Comparison of ENCODE assay signal across 13 cellular contexts in the genomic region with DNA sequence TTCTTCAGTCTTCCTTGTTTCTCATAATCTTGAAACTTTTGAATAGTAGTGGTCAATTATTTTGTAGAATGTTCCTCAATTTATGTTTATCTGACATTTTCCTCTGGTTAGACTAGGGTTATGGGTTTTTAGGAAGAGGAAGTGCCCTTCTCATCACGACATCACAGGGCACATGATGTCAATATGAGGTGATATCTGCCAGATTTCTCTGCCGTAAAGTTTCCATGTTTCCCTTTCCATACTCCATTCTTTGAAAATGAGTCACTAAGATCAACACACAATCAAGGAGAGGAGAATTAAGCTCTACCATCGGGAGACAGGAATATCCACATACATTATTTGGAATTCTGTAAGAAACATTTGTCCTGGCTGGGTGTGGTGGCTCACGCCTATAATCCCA. TPM values are rescaled to one million over a fixed set of nuclear protein-coding genes. Genes with fewer than 3 reads are reported as not detected.
DNase-seq lines count a peak whose midpoint lies in the region; ATAC-seq and TF ChIP-seq lines count a peak whose summit lies in the region.
"Had no signal": no experiment of that assay in that cellular context is flagged by ENCODE, and none has a peak within 500 bp of the region (broad histone marks: within the 10 kb centered on the region; RNA-seq: fewer than 3 reads in every experiment).

No MANE protein-coding gene starts in this region.

- no peak overlapping the region for H3K4me2 ChIP-seq in osteoblast (ENCODE audit: insufficient read depth, low read length)

- H2AFZ ChIP-seq in osteoblast (ENCODE audit: low read length) = no peak overlapping the region

- POLR2A ChIA-PET in A673 (lab: Charles Lee; ENCODE audit: low non-redundant PET) = no interaction called here

- H3K79me2 ChIP-seq in osteoblast (ENCODE audit: insufficient read depth, low read length) = peaks cover 7% of the 10 kb centered on the region

- peak overlapping the region; percentile 59 for H3K27ac ChIP-seq in osteoblast (ENCODE audit: low read depth, low read length)
- H3K27ac ChIP-seq in A673 (ENCODE audit: low read depth, low read length, poor library complexity, severe bottlenecking) = no peak overlapping the region

- no peaks in the 10 kb centered on the region for H3K36me3 ChIP-seq in osteoblast (ENCODE audit: insufficient read depth, low read length)
- peaks cover 4% of the 10 kb centered on the region for H3K36me3 ChIP-seq in A673 (ENCODE audit: insufficient read depth, low read length, poor library complexity, severe bottlenecking)

- no peak for ATAC-seq in GM21447 (IDR thresholded peaks at IDR 0.05; ENCODE audit: unreplicated experiment)
- ATAC-seq: T-helper 17 cell had no signal

- no peaks in the 10 kb centered on the region for H4K20me1 ChIP-seq in osteoblast (ENCODE audit: insufficient read depth, low read length)

- H3K4me1 ChIP-seq in osteoblast (ENCODE audit: insufficient read depth, low read length) (no peaks in the 10 kb centered on the region), A673 (ENCODE audit: insufficient read depth, low read length, poor library complexity, severe bottlenecking) (no peaks in the 10 kb centered on the region)
- H3K4me1 ChIP-seq: esophagus squamous epithelium had no signal

- no TSS peak for BruUV-seq in A673 (replicated peaks; lab: Mats Ljungman, UMichigan)

- intact Hi-C loops in A673 (cut with micrococcal nuclease; ENCODE audit: unreplicated experiment) = no loop called here

- H3K4me3 ChIP-seq in osteoblast (ENCODE audit: insufficient read depth, low read length) = no peak overlapping the region
- no peak overlapping the region for H3K4me3 ChIP-seq in A673 (ENCODE audit: low read depth, low read length, poor library complexity, severe bottlenecking)
- H3K4me3 ChIP-seq: esophagus squamous epithelium had no signal

- DNase-seq in ELR (ENCODE audit: low read depth) (peak; percentile 70), NCI-H226 (peak; percentile 55), dermis blood vessel endothelial cell (peak; percentile 70), osteoblast (ENCODE audit: insufficient read length, low spot score, missing footprints) (no peak), A673 (ENCODE audit: low spot score) (no peak), nucleus accumbens (lab: John Stamatoyannopoulos, UW) (no peak)
- DNase-seq in activated effector memory CD4-positive, alpha-beta T cell treated with Interleukin-2 at 50 U/mL for 16 hours = no peak
- DNase-seq: aorta, DMS153, esophagus squamous epithelium, NCI-H1048, T-helper 17 cell had no signal

- TF ChIP-seq CTCF in osteoblast (IDR thresholded peaks at IDR 0.05; ENCODE audit: extremely low read depth, low read depth, low read length) = no peak
- TF ChIP-seq CTCF in A673 (conservative IDR thresholded peaks at IDR 0.05; ENCODE audit: low read depth, low read length) = no peak

- CTCF ChIA-PET in A673 (lab: Charles Lee) = no interaction called here

- no peaks in the 10 kb centered on the region for H3K9me3 ChIP-seq in osteoblast (ENCODE audit: low read depth, low read length)
- no peaks in the 10 kb centered on the region for H3K9me3 ChIP-seq in A673 (ENCODE audit: low read depth, low read length, poor library complexity, severe bottlenecking)
- H3K9me3 ChIP-seq: esophagus squamous epithelium had no signal

- H3K27me3 ChIP-seq in osteoblast (ENCODE audit: insufficient read depth, low read length) (no peaks in the 10 kb centered on the region), A673 (replicated peaks; ENCODE audit: insufficient read depth, low read depth, low read length, poor library complexity) (no peaks in the 10 kb centered on the region)
- H3K27me3 ChIP-seq: esophagus squamous epithelium had no signal

RNA-seq across cellular contexts. Expression of gene RP2, which starts 28.4 kb away (rescaled TPM):
- total RNA-seq in dermis blood vessel endothelial cell = 33.4 and 34.2 TPM in 2 replicates
- 18.6 and 19.5 TPM in 2 replicates for total RNA-seq in osteoblast
- 21.5 and 24.7 TPM in 2 replicates for total RNA-seq in A673 (2021)

RNA-seq across cellular contexts. Expression of gene JADE3, which starts 46.9 kb away (rescaled TPM):
- 10.9 and 17.5 TPM in 2 replicates for total RNA-seq in dermis blood vessel endothelial cell
- total RNA-seq in osteoblast = 4.7 and 5.0 TPM in 2 replicates
- 42.4 and 48.5 TPM in 2 replicates for total RNA-seq in A673 (2021)

Comparison
In these comparisons a context has a peak if more than half of its experiments do, and no peak if none do; other contexts are left out.
1. DNase-seq: peak in ELR (single experiment), NCI-H226 (single experiment) and dermis blood vessel endothelial cell (single experiment); none in osteoblast (single experiment), A673 (single experiment), nucleus accumbens (0 of 56) and activated effector memory CD4-positive, alpha-beta T cell treated with Interleukin-2 at 50 U/mL for 16 hours (single experiment).